Comparison of ENCODE assay signal across 31 cellular contexts in the genomic region with DNA sequence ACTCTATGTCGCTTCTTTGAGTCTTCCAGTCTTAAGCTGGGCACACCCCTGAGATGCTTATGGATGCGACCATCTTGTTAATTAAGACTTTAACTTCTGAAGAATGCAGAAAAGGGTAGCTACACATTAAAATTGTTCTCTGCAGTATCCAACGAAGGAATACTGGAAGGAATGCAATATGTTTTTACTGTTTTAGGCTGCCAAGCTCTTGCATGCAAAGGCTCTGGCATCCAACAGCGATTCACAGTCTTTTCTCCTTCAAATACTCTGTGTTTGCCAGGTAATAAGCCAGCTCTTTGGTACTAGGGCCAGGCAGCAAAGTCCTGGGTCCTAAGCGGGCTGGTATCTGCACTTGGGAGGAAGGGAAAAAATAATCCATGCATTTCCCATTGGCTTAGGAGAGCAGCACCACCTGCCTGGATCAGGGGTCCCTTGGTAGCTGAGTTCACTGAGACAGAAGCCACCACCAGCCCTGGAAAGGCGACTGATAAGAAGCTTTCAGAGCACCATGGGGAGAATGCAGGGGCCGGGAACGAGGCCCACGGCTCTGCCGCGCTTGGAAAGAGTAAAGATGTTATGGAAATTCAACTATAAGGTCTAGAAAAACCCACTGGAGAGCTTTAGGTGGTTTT.
"Had no signal": no experiment of that assay in that cellular context is flagged by ENCODE, and none has a peak within 500 bp of the region (broad histone marks: within the 10 kb centered on the region; RNA-seq: fewer than 3 reads in every experiment).

No MANE protein-coding gene starts in this region.

- ATAC-seq: activated CD4-positive, alpha-beta T cell treated with anti-CD3 and anti-CD28 coated beads for 36 hours; activated CD8-positive, alpha-beta T cell treated with anti-CD3 and anti-CD28 coated beads, Interleukin-2, amount 10 ng/mL, durations not matched to agents 7 days and 5 days; activated naive CD4-positive, alpha-beta T cell treated with anti-CD3 and anti-CD28 coated beads, Interleukin-2, amount 50 U/mL, for 72 hours; activated T-cell treated with anti-CD3 and anti-CD28 coated beads, Interleukin-2, amount 50 U/mL, for 4 hours; activated T-helper 17 cell treated with anti-CD3 and anti-CD28 coated beads, Interleukin-2, amount 50 U/mL, for 72 hours; effector memory CD8-positive, alpha-beta T cell; foreskin keratinocyte; naive thymus-derived CD4-positive, alpha-beta T cell; pancreas; stimulated activated memory B cell treated with anti-CD40 and anti-IgM and Interleukin-4, amounts not matched to agents 10 μg/mL and 1 μg/mL and 100 μg/mL, for 72 hours; stimulated activated naive CD8-positive, alpha-beta T cell treated with anti-CD3 and anti-CD28 coated beads, Interleukin-15, amount 100 ng/mL, for 72 hours had no signal

- H3K36me3 ChIP-seq: adrenal gland, cardiac muscle cell, pancreas, right atrium auricular region had no signal

- H3K9me3 ChIP-seq: adrenal gland, pancreas, right atrium auricular region had no signal

- H3K27ac Mint-ChIP-seq: activated CD4-positive, alpha-beta T cell treated with anti-CD3 and anti-CD28 coated beads for 36 hours; activated CD8-positive, alpha-beta T cell treated with anti-CD3 and anti-CD28 coated beads, Interleukin-2, amount 10 ng/mL, durations not matched to agents 7 days and 5 days; activated naive CD4-positive, alpha-beta T cell treated with anti-CD3 and anti-CD28 coated beads, Interleukin-2, amount 50 U/mL, for 72 hours; activated T-helper 17 cell treated with anti-CD3 and anti-CD28 coated beads, Interleukin-2, amount 50 U/mL, for 72 hours; effector memory CD8-positive, alpha-beta T cell; memory B cell; naive thymus-derived CD4-positive, alpha-beta T cell; stimulated activated memory B cell treated with anti-CD40 and anti-IgM and Interleukin-4, amounts not matched to agents 10 μg/mL and 1 μg/mL and 100 μg/mL, for 72 hours; stimulated activated naive CD8-positive, alpha-beta T cell treated with anti-CD3 and anti-CD28 coated beads, Interleukin-15, amount 100 ng/mL, for 72 hours; T-helper 2 cell treated with Interferon-gamma antibody and Interleukin-4, amounts not matched to agents 5 μg/mL and 100 μg/mL, for 36 hours; type B pancreatic cell had no signal

- H3K4me1 ChIP-seq: adrenal gland, foreskin keratinocyte, pancreas had no signal

- H3K36me3 Mint-ChIP-seq: activated naive CD4-positive, alpha-beta T cell treated with anti-CD3 and anti-CD28 coated beads, Interleukin-2, amount 50 U/mL, for 72 hours; brain; naive thymus-derived CD4-positive, alpha-beta T cell; stimulated activated memory B cell treated with anti-CD40 and anti-IgM and Interleukin-4, amounts not matched to agents 10 μg/mL and 1 μg/mL and 100 μg/mL, for 72 hours; type B pancreatic cell had no signal

- H3K27ac ChIP-seq: adrenal gland, cardiac muscle cell, foreskin keratinocyte, pancreas, right atrium auricular region had no signal

- H3K4me3 Mint-ChIP-seq: activated CD4-positive, alpha-beta T cell treated with anti-CD3 and anti-CD28 coated beads for 36 hours; activated CD8-positive, alpha-beta T cell treated with anti-CD3 and anti-CD28 coated beads, Interleukin-2, amount 10 ng/mL, durations not matched to agents 7 days and 5 days; activated T-cell treated with anti-CD3 and anti-CD28 coated beads, Interleukin-2, amount 50 U/mL, for 4 hours; activated T-helper 17 cell treated with anti-CD3 and anti-CD28 coated beads, Interleukin-2, amount 50 U/mL, for 72 hours; brain; effector memory CD8-positive, alpha-beta T cell; memory B cell; naive thymus-derived CD4-positive, alpha-beta T cell; stimulated activated memory B cell treated with anti-CD40 and anti-IgM and Interleukin-4, amounts not matched to agents 10 μg/mL and 1 μg/mL and 100 μg/mL, for 72 hours; stimulated activated naive CD8-positive, alpha-beta T cell treated with anti-CD3 and anti-CD28 coated beads, Interleukin-15, amount 100 ng/mL, for 72 hours; T-helper 2 cell treated with Interferon-gamma antibody and Interleukin-4, amounts not matched to agents 5 μg/mL and 100 μg/mL, for 36 hours; type B pancreatic cell had no signal

- H3K4me3 ChIP-seq: adrenal gland, cardiac muscle cell, pancreas, right atrium auricular region, smooth muscle cell had no signal

- H3K27me3 ChIP-seq: adrenal gland, cardiac muscle cell, pancreas, right atrium auricular region had no signal

- DNase-seq: activated CD4-positive, alpha-beta T cell treated with anti-CD3 and anti-CD28 coated beads for 36 hours; activated CD4-positive, CD25-positive, alpha-beta regulatory T cell; activated CD8-positive, alpha-beta T cell treated with anti-CD3 and anti-CD28 coated beads, Interleukin-2, amount 10 ng/mL, durations not matched to agents 7 days and 5 days; activated naive CD4-positive, alpha-beta T cell; activated T-cell treated with anti-CD3 and anti-CD28 coated beads, Interleukin-2, amount 50 U/mL, for 4 hours; aorta; cortex of kidney; effector memory CD8-positive, alpha-beta T cell; erythroblast; foreskin keratinocyte; midbrain; naive thymus-derived CD4-positive, alpha-beta T cell; nucleus accumbens; pancreas; stimulated activated CD4-positive, alpha-beta T cell treated with anti-CD3 and anti-CD28 coated beads, Interleukin-1b, Interleukin-23, amount 100 ng/mL, for 48 hours; stimulated activated CD4-positive, alpha-beta T cell treated with anti-CD3 and anti-CD28 coated beads, Interleukin-4, amount 100 ng/mL, for 4 hours; stimulated activated CD8-positive, alpha-beta memory T cell treated with anti-CD3 and anti-CD28 coated beads, Interleukin-4, amount 100 ng/mL, for 48 hours; stimulated activated naive CD8-positive, alpha-beta T cell treated with anti-CD3 and anti-CD28 coated beads, Interleukin-15, amount 100 ng/mL, for 72 hours; substantia nigra; T-helper 1 cell had no signal

- H3K9me3 Mint-ChIP-seq: activated naive CD4-positive, alpha-beta T cell treated with anti-CD3 and anti-CD28 coated beads, Interleukin-2, amount 50 U/mL, for 72 hours; activated T-cell treated with anti-CD3 and anti-CD28 coated beads, Interleukin-2, amount 50 U/mL, for 4 hours; activated T-helper 17 cell treated with anti-CD3 and anti-CD28 coated beads, Interleukin-2, amount 50 U/mL, for 72 hours; brain; effector memory CD8-positive, alpha-beta T cell; memory B cell; stimulated activated memory B cell treated with anti-CD40 and anti-IgM and Interleukin-4, amounts not matched to agents 10 μg/mL and 1 μg/mL and 100 μg/mL, for 72 hours; stimulated activated naive CD8-positive, alpha-beta T cell treated with anti-CD3 and anti-CD28 coated beads, Interleukin-15, amount 100 ng/mL, for 72 hours; T-helper 2 cell treated with Interferon-gamma antibody and Interleukin-4, amounts not matched to agents 5 μg/mL and 100 μg/mL, for 36 hours; type B pancreatic cell had no signal

- H3K4me1 Mint-ChIP-seq: activated CD4-positive, alpha-beta T cell treated with anti-CD3 and anti-CD28 coated beads for 36 hours; activated T-helper 17 cell treated with anti-CD3 and anti-CD28 coated beads, Interleukin-2, amount 50 U/mL, for 72 hours; brain; stimulated activated memory B cell treated with anti-CD40 and anti-IgM and Interleukin-4, amounts not matched to agents 10 μg/mL and 1 μg/mL and 100 μg/mL, for 72 hours; stimulated activated naive CD8-positive, alpha-beta T cell treated with anti-CD3 and anti-CD28 coated beads, Interleukin-15, amount 100 ng/mL, for 72 hours had no signal
